Comparison of ENCODE assay signal across 8 cellular contexts in genomic region chr1:94926915-94927404, GRCh38. TPM values are rescaled to one million over a fixed set of nuclear protein-coding genes. Genes with fewer than 3 reads are reported as not detected.
DNase-seq lines count a peak whose midpoint lies in the region; ATAC-seq and TF ChIP-seq lines count a peak whose summit lies in the region.

CNN3 (minus strand) TSS chr1:94927110; CDS start chr1:94926894, 216 bp downstream.

- H3K27me3 Mint-ChIP-seq in activated T-helper 1 cell treated with anti-CD3 and anti-CD28 coated beads, Interleukin-12 subunit alpha, Interleukin-12 subunit beta, Interleukin-2, Interleukin-4 antibody, amounts not matched to agents 30 ng/mL and 10 ng/mL and 1 ng/mL, durations not matched to agents 14 hours and 24 hours and 36 hours (ENCODE audit: insufficient read depth), result peaks cover 38% of the 10 kb centered on the region

- H3K36me3 ChIP-seq in BE2C (no peaks in the 10 kb centered on the region), esophagus muscularis mucosa (peaks cover 0 to 3% (median 0%) of the 10 kb centered on the region in 4 donors), muscle layer of colon (ENCODE audit: insufficient read depth, low read length) (no peaks in the 10 kb centered on the region)

- TF ChIP-seq POLR2A in esophagus muscularis mucosa (IDR thresholded peaks at IDR 0.05; ENCODE audit: low read depth), result peak; percentile 94

- intact Hi-C loops in activated T-helper 1 cell treated with anti-CD3 and anti-CD28 coated beads, Interleukin-12 subunit alpha, Interleukin-12 subunit beta, Interleukin-2, Interleukin-4 antibody, amounts not matched to agents 30 ng/mL and 10 ng/mL and 1 ng/mL, durations not matched to agents 14 hours and 24 hours and 36 hours (cut with micrococcal nuclease), result loop anchor here (1.0 to 2.0 kb wide), 4 partner anchors 36 to 116 kb away; no protein-coding TSS in a partner anchor
- intact Hi-C loops in esophagus muscularis mucosa (cut with DNase I), result loop anchor here (5.0 kb wide), 1 partner anchor 95 kb away; no protein-coding TSS in a partner anchor

- H3K9me3 ChIP-seq in BE2C, result no peaks in the 10 kb centered on the region
- no peaks in the 10 kb centered on the region for H3K9me3 ChIP-seq in esophagus muscularis mucosa
- no peaks in the 10 kb centered on the region for H3K9me3 ChIP-seq in muscle layer of colon (ENCODE audit: low read length)

- H3K27ac Mint-ChIP-seq in activated T-helper 1 cell treated with anti-CD3 and anti-CD28 coated beads, Interleukin-12 subunit alpha, Interleukin-12 subunit beta, Interleukin-2, Interleukin-4 antibody, amounts not matched to agents 30 ng/mL and 10 ng/mL and 1 ng/mL, durations not matched to agents 14 hours and 24 hours and 36 hours, result no peak within 1 kb of the TSS

- peak within 1 kb of the TSS; percentile 78 for H3K4me3 Mint-ChIP-seq in activated T-helper 1 cell treated with anti-CD3 and anti-CD28 coated beads, Interleukin-12 subunit alpha, Interleukin-12 subunit beta, Interleukin-2, Interleukin-4 antibody, amounts not matched to agents 30 ng/mL and 10 ng/mL and 1 ng/mL, durations not matched to agents 14 hours and 24 hours and 36 hours

- H3K9me3 Mint-ChIP-seq in activated T-helper 1 cell treated with anti-CD3 and anti-CD28 coated beads, Interleukin-12 subunit alpha, Interleukin-12 subunit beta, Interleukin-2, Interleukin-4 antibody, amounts not matched to agents 30 ng/mL and 10 ng/mL and 1 ng/mL, durations not matched to agents 14 hours and 24 hours and 36 hours, result no peaks in the 10 kb centered on the region

- peaks cover 2% of the 10 kb centered on the region for H3K36me3 Mint-ChIP-seq in activated T-helper 1 cell treated with anti-CD3 and anti-CD28 coated beads, Interleukin-12 subunit alpha, Interleukin-12 subunit beta, Interleukin-2, Interleukin-4 antibody, amounts not matched to agents 30 ng/mL and 10 ng/mL and 1 ng/mL, durations not matched to agents 14 hours and 24 hours and 36 hours (ENCODE audit: low read depth)

- peak; percentile 92 for DNase-seq in BE2C
- DNase-seq in NCI-H82 (lab: John Stamatoyannopoulos, UW), result peak; percentile 96
- DNase-seq in activated T-helper 1 cell treated with anti-CD3 and anti-CD28 coated beads, Interleukin-12 subunit alpha, Interleukin-12 subunit beta, Interleukin-2, Interleukin-4 antibody, amounts not matched to agents 30 ng/mL and 10 ng/mL and 1 ng/mL, durations not matched to agents 14 hours and 24 hours and 36 hours (ENCODE audit: low spot score), result peak; percentile 55
- DNase-seq in esophagus muscularis mucosa (ENCODE audit: extremely low spot score), result peak; percentile 96
- DNase-seq in stimulated activated CD8-positive, alpha-beta memory T cell treated with anti-CD3 and anti-CD28 coated beads, Interleukin-4, amount 100 ng/mL, for 48 hours, result peak; percentile 75

- no peaks in the 10 kb centered on the region for H3K27me3 ChIP-seq in BE2C
- no peaks in the 10 kb centered on the region for H3K27me3 ChIP-seq in esophagus muscularis mucosa
- H3K27me3 ChIP-seq in muscle layer of colon (ENCODE audit: control insufficient read depth in 1 of 2, insufficient read depth in 2 of 2, low read length in 2 of 2), result no peaks in the 10 kb centered on the region

- TF ChIP-seq CTCF in BE2C (IDR thresholded peaks at IDR 0.05; ENCODE audit: low read depth, low read length) (no peak), esophagus muscularis mucosa (IDR thresholded peaks at IDR 0.05) (no peak)

- H3K4me1 ChIP-seq in BE2C (no peaks in the 10 kb centered on the region), esophagus muscularis mucosa (peaks cover 30 to 67% (median 65%) of the 10 kb centered on the region in 4 donors), muscle layer of colon (ENCODE audit: insufficient read depth, low read length) (peaks cover 48% of the 10 kb centered on the region)

- TF ChIP-seq EP300 in esophagus muscularis mucosa (IDR thresholded peaks at IDR 0.05), result no peak

- peak within 1 kb of the TSS; percentile 98 to 100 (median 99) for H3K27ac ChIP-seq in esophagus muscularis mucosa (replicated peaks in 1 of 4)
- peak within 1 kb of the TSS; percentile 95 for H3K27ac ChIP-seq in muscle layer of colon (ENCODE audit: low read depth, low read length)

- ATAC-seq in GM19351 (IDR thresholded peaks at IDR 0.05; ENCODE audit: unreplicated experiment) (peak; percentile 81), HG03469 (IDR thresholded peaks at IDR 0.05; ENCODE audit: unreplicated experiment) (peak; percentile 57)

- 1% methylated on average over 15 of the region's 57 CpGs for WGBS in esophagus muscularis mucosa

- H3K4me1 Mint-ChIP-seq in activated T-helper 1 cell treated with anti-CD3 and anti-CD28 coated beads, Interleukin-12 subunit alpha, Interleukin-12 subunit beta, Interleukin-2, Interleukin-4 antibody, amounts not matched to agents 30 ng/mL and 10 ng/mL and 1 ng/mL, durations not matched to agents 14 hours and 24 hours and 36 hours (ENCODE audit: low read depth), result peaks cover 21% of the 10 kb centered on the region

- peak within 1 kb of the TSS; percentile 95 for H3K9ac ChIP-seq in muscle layer of colon (ENCODE audit: low read length)

- H3K4me3 ChIP-seq in BE2C (ENCODE audit: low read depth, low read length) (peak within 1 kb of the TSS; percentile 75), esophagus muscularis mucosa (peak within 1 kb of the TSS; percentile 71 to 93 (median 80)), muscle layer of colon (ENCODE audit: low read depth in 1 of 2, low read length in 2 of 2) (peak within 1 kb of the TSS; percentile 79 to 87)

RNA-seq across cellular contexts. Expression of gene CNN3, which starts in this region (rescaled TPM):
- 101 TPM for polyA plus RNA-seq in BE2C (2012; ENCODE audit: insufficient read depth, insufficient read length, low read depth)
- 1.4 and 1.9 TPM in 2 replicates for total RNA-seq in activated T-helper 1 cell treated with anti-CD3 and anti-CD28 coated beads, Interleukin-12 subunit alpha, Interleukin-12 subunit beta, Interleukin-2, Interleukin-4 antibody, amounts not matched to agents 30 ng/mL and 10 ng/mL and 1 ng/mL, durations not matched to agents 14 hours and 24 hours and 36 hours
- total RNA-seq in esophagus muscularis mucosa, result 100 to 1,000 TPM; 140 to 268 (median 194) TPM

Comparison
In these comparisons a context has a peak if more than half of its experiments do, and no peak if none do; other contexts are left out.
1. Peak in every context shown above with its lines: DNase-seq, ATAC-seq, H3K4me3 ChIP-seq and H3K27ac ChIP-seq.
2. RNA of gene CNN3 (total RNA-seq): 140 to 268 TPM in esophagus muscularis mucosa; 1.4 to 1.9 TPM in activated T-helper 1 cell treated with anti-CD3 and anti-CD28 coated beads, Interleukin-12 subunit alpha, Interleukin-12 subunit beta, Interleukin-2, Interleukin-4 antibody, amounts not matched to agents 30 ng/mL and 10 ng/mL and 1 ng/mL, durations not matched to agents 14 hours and 24 hours and 36 hours; every median in the first group is over 10 times any median in the second.